8 cellular contexts compared by ENCODE assay signal in genomic region chrX:154918060-154918483, GRCh38. TPM values are rescaled to one million over a fixed set of nuclear protein-coding genes. Genes with fewer than 3 reads are reported as not detected.
DNase-seq lines count a peak whose midpoint lies in the region; ATAC-seq and TF ChIP-seq lines count a peak whose summit lies in the region.

No MANE protein-coding gene starts in this region.

- H3K27me3 Mint-ChIP-seq in naive thymus-derived CD4-positive, alpha-beta T cell, result peaks cover 0 to 14% (median 10%) of the 10 kb centered on the region in 5 donors

- peak; percentile 52 for ATAC-seq in HG03095 (IDR thresholded peaks at IDR 0.05; ENCODE audit: unreplicated experiment)
- no peak for ATAC-seq in naive thymus-derived CD4-positive, alpha-beta T cell
- no peak for ATAC-seq in HG02623 (IDR thresholded peaks at IDR 0.05; ENCODE audit: unreplicated experiment)

- peak overlapping the region; percentile 21; the same call in 1 of the 2 replicates for H3K9ac ChIP-seq in ES-I3 (ENCODE audit: low read depth, low read length)

- H3K9me3 ChIP-seq in ES-I3 (ENCODE audit: control insufficient read depth, insufficient read depth, low read length) (no peaks in the 10 kb centered on the region), esophagus squamous epithelium (no peaks in the 10 kb centered on the region)
- H3K9me3 ChIP-seq in naive thymus-derived CD4-positive, alpha-beta T cell (ENCODE audit: control insufficient read depth in 2 of 3, low read length in 3 of 3), result no peaks in the 10 kb centered on the region

- DNase-seq in NCI-H524 treated with DMSO at 0.1 percent for 48 hours (lab: John Stamatoyannopoulos, UW) (peak; percentile 70), esophagus squamous epithelium (lab: John Stamatoyannopoulos, UW) (no peak), ureter (ENCODE audit: low spot score) (peak; percentile 55)
- DNase-seq in activated CD8-positive, alpha-beta memory T cell treated with anti-CD3 and anti-CD28 coated beads, Interleukin-2, amount 50 U/mL, for 48 hours, result peak; percentile 50
- DNase-seq in naive thymus-derived CD4-positive, alpha-beta T cell, result peak; percentile 3 to 45 (median 20)

- intact Hi-C loops in esophagus squamous epithelium (cut with DNase I), result no loop called here
- intact Hi-C loops in naive thymus-derived CD4-positive, alpha-beta T cell (cut with micrococcal nuclease), result loop anchor here (1.0 to 10.0 kb wide), 7 partner anchors 63 to 903 kb away; no protein-coding TSS in a partner anchor

- no peaks in the 10 kb centered on the region for H3K27me3 ChIP-seq in esophagus squamous epithelium
- no peaks in the 10 kb centered on the region for H3K27me3 ChIP-seq in naive thymus-derived CD4-positive, alpha-beta T cell (ENCODE audit: control insufficient read depth in 2 of 2, insufficient read depth in 2 of 2, low read length in 2 of 2)

- POLR2A ChIA-PET in naive thymus-derived CD4-positive, alpha-beta T cell (lab: Charles Lee), result no interaction called here

- CTCF ChIA-PET in naive thymus-derived CD4-positive, alpha-beta T cell (lab: Charles Lee), result interaction anchor here (1.5 to 1.7 kb wide), 4 partner anchors 10 to 169 kb away, joined by 4 to 6 read pairs (median 4); no protein-coding TSS in a partner anchor

- peak overlapping the region in 1 of 4 donors; percentile 43 for H3K4me3 ChIP-seq in esophagus squamous epithelium
- no peak overlapping the region for H3K4me3 ChIP-seq in naive thymus-derived CD4-positive, alpha-beta T cell (ENCODE audit: low read length)

- TF ChIP-seq POLR2A in esophagus squamous epithelium (IDR thresholded peaks at IDR 0.05), result no peak

- peak overlapping the region in 1 of 9 donors; percentile 13 for H3K27ac Mint-ChIP-seq in naive thymus-derived CD4-positive, alpha-beta T cell

- H3K4me1 Mint-ChIP-seq in naive thymus-derived CD4-positive, alpha-beta T cell, result peaks cover 0 to 7% (median 0%) of the 10 kb centered on the region in 7 donors

- H3K4me3 Mint-ChIP-seq in naive thymus-derived CD4-positive, alpha-beta T cell, result peak overlapping the region; percentile 43 to 79 (median 69)

- no peaks in the 10 kb centered on the region for H3K4me1 ChIP-seq in ES-I3 (ENCODE audit: insufficient read depth, low read length)
- peaks cover 0 to 4% (median 0%) of the 10 kb centered on the region in 3 donors for H3K4me1 ChIP-seq in esophagus squamous epithelium
- no peaks in the 10 kb centered on the region for H3K4me1 ChIP-seq in naive thymus-derived CD4-positive, alpha-beta T cell (ENCODE audit: control insufficient read depth in 2 of 2, insufficient read depth in 2 of 2, low read length in 2 of 2)

- H3K36me3 Mint-ChIP-seq in naive thymus-derived CD4-positive, alpha-beta T cell, result peaks cover 0 to 2% (median 0%) of the 10 kb centered on the region in 5 donors

- peak; percentile 21 to 55 (median 40) for TF ChIP-seq CTCF in esophagus squamous epithelium (IDR thresholded peaks at IDR 0.05)

- no peak overlapping the region for H3K27ac ChIP-seq in esophagus squamous epithelium
- H3K27ac ChIP-seq in naive thymus-derived CD4-positive, alpha-beta T cell (ENCODE audit: low read depth, low read length), result no peak overlapping the region

- 11 to 14% methylated on average over 3 to 4 of the region's 5 CpGs for WGBS in esophagus squamous epithelium, 2 donors

- H3K36me3 ChIP-seq in ES-I3 (ENCODE audit: insufficient read depth, low read length), result no peaks in the 10 kb centered on the region
- no peaks in the 10 kb centered on the region for H3K36me3 ChIP-seq in esophagus squamous epithelium
- no peaks in the 10 kb centered on the region for H3K36me3 ChIP-seq in naive thymus-derived CD4-positive, alpha-beta T cell (ENCODE audit: control insufficient read depth in 2 of 3, insufficient read depth in 3 of 3, low read length in 3 of 3)

- peaks cover 0 to 5% (median 0%) of the 10 kb centered on the region in 11 donors for H3K9me3 Mint-ChIP-seq in naive thymus-derived CD4-positive, alpha-beta T cell

RNA-seq across cellular contexts. Expression of gene F8A1, which starts 31.9 kb away (rescaled TPM):
- total RNA-seq in esophagus squamous epithelium (10 to 100 TPM in 1 of 4 donors, 1 to 10 TPM in 2, under 1 TPM in 1; 0.35 to 13.7 (median 3.8) TPM), ureter (35.7 TPM)
- total RNA-seq in naive thymus-derived CD4-positive, alpha-beta T cell, result 10 to 100 TPM; 16.8 to 49.9 (median 29.1) TPM
- polyA plus RNA-seq in naive thymus-derived CD4-positive, alpha-beta T cell, result 10 to 100 TPM; 21.3 to 77.7 TPM
